17 cellular contexts compared by ENCODE assay signal in the genomic region with DNA sequence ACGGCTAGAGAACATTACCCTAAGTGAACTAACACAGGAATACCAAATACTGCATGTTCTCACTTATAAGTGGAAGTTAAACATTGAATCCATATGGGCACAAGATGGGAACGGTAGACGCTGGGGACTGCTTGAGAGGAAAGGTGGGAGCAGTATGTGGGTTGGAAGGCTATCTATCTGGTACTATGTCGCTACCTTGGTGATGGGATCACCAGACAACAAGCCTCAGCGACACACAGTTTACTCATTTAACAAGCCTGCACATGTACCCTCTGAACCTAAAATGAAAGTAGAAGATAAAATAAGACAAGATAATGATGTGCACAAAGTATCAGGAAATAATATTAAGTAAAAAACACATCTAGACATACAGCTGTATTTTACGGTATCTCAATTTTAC. TPM values are rescaled to one million over a fixed set of nuclear protein-coding genes. Genes with fewer than 3 reads are reported as not detected.
DNase-seq lines count a peak whose midpoint lies in the region; ATAC-seq and TF ChIP-seq lines count a peak whose summit lies in the region.
"Had no signal": no experiment of that assay in that cellular context is flagged by ENCODE, and none has a peak within 500 bp of the region (broad histone marks: within the 10 kb centered on the region; RNA-seq: fewer than 3 reads in every experiment).

No MANE protein-coding gene starts in this region.

- CTCF ChIA-PET in activated CD8-positive, alpha-beta memory T cell treated with anti-CD3 and anti-CD28 coated beads, Interleukin-2, amount 10 ng/mL, durations not matched to agents 7 days and 5 days (lab: Charles Lee): interaction anchor here (1.5 kb wide), 1 partner anchor 66 kb away, joined by 7 read pairs; no protein-coding TSS in a partner anchor

- no peaks in the 10 kb centered on the region for H3K36me3 ChIP-seq in subcutaneous abdominal adipose tissue (ENCODE audit: control insufficient read depth in 5 of 5, insufficient read depth in 5 of 5, low read length in 5 of 5)
- H3K36me3 ChIP-seq: MG63, neural progenitor cell had no signal

- H3K27me3 ChIP-seq in subcutaneous abdominal adipose tissue (ENCODE audit: control insufficient read depth in 5 of 5, insufficient read depth in 4 of 5, low read length in 5 of 5): no peaks in the 10 kb centered on the region
- H3K27me3 ChIP-seq: MG63, neural progenitor cell had no signal

- no peak for TF ChIP-seq CTCF in GM20000 (IDR thresholded peaks at IDR 0.05; ENCODE audit: extremely low read depth, missing control alignments)

- peaks cover 33% of the 10 kb centered on the region for H3K4me1 Mint-ChIP-seq in activated CD8-positive, alpha-beta memory T cell treated with anti-CD3 and anti-CD28 coated beads, Interleukin-2, amount 10 ng/mL, durations not matched to agents 7 days and 5 days
- H3K4me1 Mint-ChIP-seq in T-helper 17 cell: peaks cover 34% of the 10 kb centered on the region
- H3K4me1 Mint-ChIP-seq in effector memory CD8-positive, alpha-beta T cell (ENCODE audit: low read depth in 2 of 2): peaks cover 34 to 55% of the 10 kb centered on the region in 2 donors
- H3K4me1 Mint-ChIP-seq: neural progenitor cell had no signal

- no peaks in the 10 kb centered on the region for H3K4me1 ChIP-seq in subcutaneous abdominal adipose tissue (ENCODE audit: control insufficient read depth in 5 of 5, insufficient read depth in 5 of 5, low read length in 5 of 5)
- H3K4me1 ChIP-seq: A549, neural progenitor cell had no signal

- H3K36me3 Mint-ChIP-seq in activated CD8-positive, alpha-beta memory T cell treated with anti-CD3 and anti-CD28 coated beads, Interleukin-2, amount 10 ng/mL, durations not matched to agents 7 days and 5 days: peaks cover 43% of the 10 kb centered on the region
- H3K36me3 Mint-ChIP-seq in T-helper 17 cell (ENCODE audit: low read depth): peaks cover 9% of the 10 kb centered on the region
- H3K36me3 Mint-ChIP-seq in effector memory CD8-positive, alpha-beta T cell (ENCODE audit: insufficient read depth): peaks cover 38% of the 10 kb centered on the region
- H3K36me3 Mint-ChIP-seq: neural progenitor cell had no signal

- H3K4me3 ChIP-seq in subcutaneous abdominal adipose tissue (ENCODE audit: low read depth in 1 of 5, low read length in 5 of 5): peak overlapping the region in 4 of 5 donors; percentile 4 to 45 (median 23)
- H3K4me3 ChIP-seq: A549, MG63, neural progenitor cell had no signal

- peak; percentile 70 for ATAC-seq in activated CD8-positive, alpha-beta memory T cell treated with anti-CD3 and anti-CD28 coated beads, Interleukin-2, amount 10 ng/mL, durations not matched to agents 7 days and 5 days
- ATAC-seq in T-helper 17 cell (no peak), GM19324 (IDR thresholded peaks at IDR 0.05; ENCODE audit: low FRiP score, unreplicated experiment) (no peak), HG02870 (IDR thresholded peaks at IDR 0.05; ENCODE audit: unreplicated experiment) (no peak)
- peak; percentile 28 for ATAC-seq in effector memory CD8-positive, alpha-beta T cell (replicated peaks)
- ATAC-seq: A549, HCT116, sciatic nerve had no signal

- peaks cover 4% of the 10 kb centered on the region for H3K9me3 Mint-ChIP-seq in activated CD8-positive, alpha-beta memory T cell treated with anti-CD3 and anti-CD28 coated beads, Interleukin-2, amount 10 ng/mL, durations not matched to agents 7 days and 5 days (ENCODE audit: low read depth)
- H3K9me3 Mint-ChIP-seq in effector memory CD8-positive, alpha-beta T cell: peaks cover 0 to 2% of the 10 kb centered on the region in 2 donors
- H3K9me3 Mint-ChIP-seq: neural progenitor cell had no signal

- no peak overlapping the region for H3K9ac ChIP-seq in subcutaneous abdominal adipose tissue (ENCODE audit: low read length in 5 of 5)
- H3K9ac ChIP-seq: neural progenitor cell had no signal

- peak overlapping the region; percentile 89 for H3K4me3 Mint-ChIP-seq in activated CD8-positive, alpha-beta memory T cell treated with anti-CD3 and anti-CD28 coated beads, Interleukin-2, amount 10 ng/mL, durations not matched to agents 7 days and 5 days
- H3K4me3 Mint-ChIP-seq in T-helper 17 cell: peak overlapping the region; percentile 93
- peak overlapping the region; percentile 87 to 93 for H3K4me3 Mint-ChIP-seq in effector memory CD8-positive, alpha-beta T cell
- H3K4me3 Mint-ChIP-seq: neural progenitor cell had no signal

- H3K27ac Mint-ChIP-seq in activated CD8-positive, alpha-beta memory T cell treated with anti-CD3 and anti-CD28 coated beads, Interleukin-2, amount 10 ng/mL, durations not matched to agents 7 days and 5 days: peak overlapping the region; percentile 92
- peak overlapping the region; percentile 97 for H3K27ac Mint-ChIP-seq in T-helper 17 cell
- peak overlapping the region; percentile 77 to 86 for H3K27ac Mint-ChIP-seq in effector memory CD8-positive, alpha-beta T cell
- H3K27ac Mint-ChIP-seq: neural progenitor cell had no signal

- H3K9me3 ChIP-seq in T-helper 17 cell (ENCODE audit: control insufficient read depth, low read length, poor library complexity, severe bottlenecking) (no peaks in the 10 kb centered on the region), subcutaneous abdominal adipose tissue (ENCODE audit: control insufficient read depth in 5 of 5, low read length in 5 of 5) (peaks cover 0 to 4% (median 3%) of the 10 kb centered on the region in 5 donors)
- H3K9me3 ChIP-seq: A549, MG63 had no signal

- H3K27ac ChIP-seq in subcutaneous abdominal adipose tissue (ENCODE audit: low read depth, low read length): no peak overlapping the region
- H3K27ac ChIP-seq: A549, neural progenitor cell had no signal

- H3K27me3 Mint-ChIP-seq in activated CD8-positive, alpha-beta memory T cell treated with anti-CD3 and anti-CD28 coated beads, Interleukin-2, amount 10 ng/mL, durations not matched to agents 7 days and 5 days: no peaks in the 10 kb centered on the region
- H3K27me3 Mint-ChIP-seq in T-helper 17 cell: no peaks in the 10 kb centered on the region
- H3K27me3 Mint-ChIP-seq in effector memory CD8-positive, alpha-beta T cell: no peaks in the 10 kb centered on the region

- peak; percentile 64 for DNase-seq in activated CD8-positive, alpha-beta memory T cell treated with anti-CD3 and anti-CD28 coated beads, Interleukin-2, amount 10 ng/mL, durations not matched to agents 7 days and 5 days
- no peak for DNase-seq in activated CD8-positive, alpha-beta memory T cell treated with anti-CD3 and anti-CD28 coated beads, Interleukin-2, amount 50 U/mL, for 4 hours
- DNase-seq in T-helper 17 cell (no peak), GM20000 (ENCODE audit: low spot score) (no peak)
- DNase-seq in effector memory CD8-positive, alpha-beta T cell: peak in 1 of 3 experiments; percentile 12
- DNase-seq: activated effector memory CD4-positive, alpha-beta T cell treated with Interleukin-2 at 50 U/mL for 16 hours; glutamatergic neuron; MG63; NCI-H2107; substantia nigra had no signal

RNA-seq across cellular contexts. Expression of a gene that starts 0.8 kb away (rescaled TPM):
- total RNA-seq in activated CD8-positive, alpha-beta memory T cell treated with anti-CD3 and anti-CD28 coated beads, Interleukin-2, amount 10 ng/mL, durations not matched to agents 7 days and 5 days: 10 to 100 TPM; 57.8 to 59.4 TPM
- total RNA-seq in T-helper 17 cell: 10 to 100 TPM; 42.1 to 48.1 TPM

Comparison
In these comparisons a context has a peak if more than half of its experiments do, and no peak if none do; other contexts are left out.
1. ATAC-seq: peak in activated CD8-positive, alpha-beta memory T cell treated with anti-CD3 and anti-CD28 coated beads, Interleukin-2, amount 10 ng/mL, durations not matched to agents 7 days and 5 days (single experiment) and effector memory CD8-positive, alpha-beta T cell (single experiment); none in T-helper 17 cell (single experiment), GM19324 (single experiment) and HG02870 (single experiment).
2. Peak in every context shown above with its lines, with median percentiles within 50 percentile points of each other: H3K27ac Mint-ChIP-seq and H3K4me3 Mint-ChIP-seq.